1 cellular context compared by ENCODE assay signal in genomic region chr1:180092931-180093650, GRCh38.
TF ChIP-seq lines count a peak whose summit lies in the region.

No MANE protein-coding gene starts in this region.

TF ChIP-seq in H1, 55 proteins besides CTCF, POLR2A, EP300 and RAD21:
- TF ChIP-seq CHD2 (IDR thresholded peaks at IDR 0.05; ENCODE audit: low read length) (no peak), ZNF274 (IDR thresholded peaks at IDR 0.05; ENCODE audit: borderline replicate concordance, extremely low read depth, low read length) (no peak), CEBPB (IDR thresholded peaks at IDR 0.05; ENCODE audit: low read depth, low read length) (no peak), SIN3A (conservative IDR thresholded peaks at IDR 0.05 in 1 of 2, IDR thresholded peaks at IDR 0.05 in 1 of 2; ENCODE audit: low read depth in 1 of 2, low read length in 2 of 2) (no peak)
